8 cellular contexts compared by ENCODE assay signal in genomic region chr6:167485186-167485978, GRCh38.
A peak's percentile ranks its signal among the peaks of the same experiment; 100 is the strongest.
DNase-seq lines count a peak whose midpoint lies in the region; ATAC-seq, FAIRE-seq and TF ChIP-seq lines count a peak whose summit lies in the region.

No MANE protein-coding gene starts in this region.

- ATAC-seq in heart left ventricle (peak; percentile 65 to 91 (median 80)), HG02938 (IDR thresholded peaks at IDR 0.05; ENCODE audit: unreplicated experiment) (no peak)

- 80 to 82% (median 81%) methylated on average over 16 of the region's 16 CpGs for WGBS in heart left ventricle, 4 donors

- FAIRE-seq in GM19239 (lab: Jason Lieb, UNC), result peak; percentile 28

- TF ChIP-seq POLR2A in heart left ventricle (IDR thresholded peaks at IDR 0.05), result no peak

- H3K9me3 ChIP-seq in heart left ventricle, result no peaks in the 10 kb centered on the region

- intact Hi-C loops in heart left ventricle (cut with DNase I), result loop anchor here in 8 of 10 donors (2.0 to 10.0 kb wide), 6 partner anchors 195 to 649 kb away; partner anchors contain the start of gene AFDN (in 1 of the 8)

- TF ChIP-seq CTCF in VCaP (conservative IDR thresholded peaks at IDR 0.05) (peak; percentile 47), heart left ventricle (IDR thresholded peaks at IDR 0.05) (peak; percentile 38 to 76 (median 63)), foreskin fibroblast (IDR thresholded peaks at IDR 0.05; ENCODE audit: low read depth, low read length) (no peak)

- DNase-seq in GM19239 (ENCODE audit: insufficient read length, low spot score) (no peak), heart left ventricle (peak in 1 of 5 donors; percentile 51), putamen (ENCODE audit: low spot score) (peak; percentile 61), foreskin fibroblast (no peak), NCI-H510A treated with DMSO at 0.1 percent for 48 hours (lab: John Stamatoyannopoulos, UW) (no peak)
- DNase-seq in stimulated activated CD4-positive, alpha-beta T cell treated with anti-CD3 and anti-CD28 coated beads, Interleukin-4, amount 100 ng/mL, for 4 hours, result no peak

- no peaks in the 10 kb centered on the region for H3K36me3 ChIP-seq in heart left ventricle

- no peaks in the 10 kb centered on the region for H3K27me3 ChIP-seq in heart left ventricle

- no peak overlapping the region for H3K4me3 ChIP-seq in heart left ventricle
- no peak overlapping the region for H3K4me3 ChIP-seq in foreskin fibroblast (ENCODE audit: low read depth in 1 of 2, low read length in 2 of 2)

- H3K27ac ChIP-seq in VCaP (no peak overlapping the region), heart left ventricle (no peak overlapping the region)

- H3K4me1 ChIP-seq in heart left ventricle, result peaks cover 0 to 13% (median 0%) of the 10 kb centered on the region in 12 donors
